In genomic region chr11:94493443-94494199, GRCh38 we compare ENCODE assay signal across 1 cellular context.
TF ChIP-seq lines count a peak whose summit lies in the region.

Gene ANKRD49, plus strand, starts transcription at chr11:94493984. Its CDS starts 2,710 bp downstream, at chr11:94496694.
Gene MRE11, minus strand, starts transcription at chr11:94493844. Its CDS starts 1,043 bp downstream, at chr11:94492801.

TF ChIP-seq in H1, 55 proteins besides CTCF, POLR2A, EP300 and RAD21:
- TF ChIP-seq CREB1 (IDR thresholded peaks at IDR 0.05) (0 out of 2 replicates have a peak, but pooled peaks have one; percentile 20), JUND (IDR thresholded peaks at IDR 0.05; ENCODE audit: low read length) (0 out of 2 replicates have a peak, but pooled peaks have one; percentile 17), SIX5 (IDR thresholded peaks at IDR 0.05; ENCODE audit: low read depth, low read length) (no peak), RNF2 (IDR thresholded peaks at IDR 0.05; ENCODE audit: borderline replicate concordance, low read depth, low read length, missing control alignments, poor library complexity, severe bottlenecking) (no peak), EGR1 (IDR thresholded peaks at IDR 0.05; ENCODE audit: borderline replicate concordance, low read depth, low read length) (peak; percentile 8; the same call in 1 of the 2 replicates), NRF1 (IDR thresholded peaks at IDR 0.05; ENCODE audit: low read depth, low read length) (no peak), CBX8 (IDR thresholded peaks at IDR 0.05; ENCODE audit: borderline replicate concordance, low read depth, low read length) (no peak), SP4 (IDR thresholded peaks at IDR 0.05; ENCODE audit: low read length) (no peak), CTBP2 (IDR thresholded peaks at IDR 0.05; ENCODE audit: borderline replicate concordance, insufficient read depth, insufficient read length, low read length) (no peak), USF2 (IDR thresholded peaks at IDR 0.05; ENCODE audit: low read length) (0 out of 2 replicates have a peak, but pooled peaks have one; percentile 4), CBX5 (IDR thresholded peaks at IDR 0.05; ENCODE audit: low read depth, low read length) (no peak), SP1 (IDR thresholded peaks at IDR 0.05; ENCODE audit: low read depth, low read length) (no peak; the same call in 1 of the 2 replicates), SAP30 (IDR thresholded peaks at IDR 0.05; ENCODE audit: insufficient read depth, insufficient replicate concordance, low read length) (peak; percentile 96), E2F6 (IDR thresholded peaks at IDR 0.05) (peak; percentile 86), HDAC6 (IDR thresholded peaks at IDR 0.05; ENCODE audit: low read depth, low read length) (no peak), RXRA (IDR thresholded peaks at IDR 0.05; ENCODE audit: insufficient read depth, low read depth, low read length) (no peak), GABPA (IDR thresholded peaks at IDR 0.05; ENCODE audit: borderline replicate concordance, insufficient read depth, low read length) (no peak), SIN3A (conservative IDR thresholded peaks at IDR 0.05 in 1 of 2, IDR thresholded peaks at IDR 0.05 in 1 of 2; ENCODE audit: low read depth in 1 of 2, low read length in 2 of 2) (peak; percentile 88 to 96), TAF1 (IDR thresholded peaks at IDR 0.05; ENCODE audit: low read depth, low read length) (peak; percentile 93), JUN (IDR thresholded peaks at IDR 0.05; ENCODE audit: low read depth, low read length) (no peak), SRF (IDR thresholded peaks at IDR 0.05; ENCODE audit: low read depth, low read length) (no peak), CHD1 (IDR thresholded peaks at IDR 0.05; ENCODE audit: low read depth, low read length) (no peak), KDM1A (IDR thresholded peaks at IDR 0.05; ENCODE audit: borderline replicate concordance, low read length) (no peak), HDAC2 (IDR thresholded peaks at IDR 0.05; ENCODE audit: borderline replicate concordance in 1 of 2, low read depth in 2 of 2, low read length in 2 of 2) (peak in 1 of 2 experiments; percentile 91; a peak in 2 of 4 replicates), MAX (IDR thresholded peaks at IDR 0.05) (peak; percentile 28; the same call in 1 of the 2 replicates), POLR2AphosphoS5 (IDR thresholded peaks at IDR 0.05; ENCODE audit: low read depth, low read length) (peak; percentile 51), TAF7 (optimal IDR thresholded peaks at IDR 0.05; ENCODE audit: borderline replicate concordance, low read depth, low read length) (peak; percentile 36), GTF2F1 (IDR thresholded peaks at IDR 0.05; ENCODE audit: borderline replicate concordance, low read depth, low read length) (no peak), YY1 (IDR thresholded peaks at IDR 0.05; ENCODE audit: low read depth, low read length) (peak; percentile 42; the same call in 1 of the 2 replicates), PHF8 (conservative IDR thresholded peaks at IDR 0.05; ENCODE audit: low read depth, low read length) (peak; percentile 84), POU5F1 (IDR thresholded peaks at IDR 0.05; ENCODE audit: low read depth, low read length) (no peak), CHD2 (IDR thresholded peaks at IDR 0.05; ENCODE audit: low read length) (peak; percentile 88), RFX5 (IDR thresholded peaks at IDR 0.05; ENCODE audit: borderline replicate concordance, low read depth, low read length) (no peak), SUZ12 (IDR thresholded peaks at IDR 0.05; ENCODE audit: low read length) (no peak), BACH1 (IDR thresholded peaks at IDR 0.05; ENCODE audit: low read length) (no peak), RBBP5 (IDR thresholded peaks at IDR 0.05; ENCODE audit: borderline replicate concordance, low read depth, low read length) (peak; percentile 99), CEBPB (IDR thresholded peaks at IDR 0.05; ENCODE audit: low read depth, low read length) (no peak), BRCA1 (IDR thresholded peaks at IDR 0.05; ENCODE audit: low read depth, low read length) (peak; percentile 71), KDM4A (IDR thresholded peaks at IDR 0.05; ENCODE audit: low read depth, low read length, severe bottlenecking) (peak; percentile 84), KDM5A (IDR thresholded peaks at IDR 0.05; ENCODE audit: low read length) (0 out of 2 replicates have a peak, but pooled peaks have one; percentile 22), TEAD4 (IDR thresholded peaks at IDR 0.05; ENCODE audit: low read depth, low read length) (peak; percentile 86), ASH2L (IDR thresholded peaks at IDR 0.05; ENCODE audit: low read length) (peak; percentile 99), ZNF274 (IDR thresholded peaks at IDR 0.05; ENCODE audit: borderline replicate concordance, extremely low read depth, low read length) (no peak), ATF3 (IDR thresholded peaks at IDR 0.05; ENCODE audit: insufficient read depth, low read depth, low read length) (no peak), NANOG (IDR thresholded peaks at IDR 0.05; ENCODE audit: insufficient read depth, low read depth, low read length, poor library complexity, severe bottlenecking) (peak; percentile 3), CHD7 (IDR thresholded peaks at IDR 0.05; ENCODE audit: insufficient replicate concordance, low read length) (no peak), TCF12 (IDR thresholded peaks at IDR 0.05; ENCODE audit: low read depth, low read length) (peak; percentile 77; the same call in 1 of the 2 replicates), FOSL1 (IDR thresholded peaks at IDR 0.05; ENCODE audit: insufficient read depth, low read depth, low read length) (no peak), BCL11A (IDR thresholded peaks at IDR 0.05; ENCODE audit: low read depth in 2 of 2, low read length in 2 of 2) (no peak), SIRT6 (IDR thresholded peaks at IDR 0.05; ENCODE audit: low read length) (no peak), MAFK (IDR thresholded peaks at IDR 0.05; ENCODE audit: low read depth, low read length) (no peak), SP2 (IDR thresholded peaks at IDR 0.05; ENCODE audit: low read length) (no peak), TBP (IDR thresholded peaks at IDR 0.05; ENCODE audit: low read depth, low read length) (0 out of 2 replicates have a peak, but pooled peaks have one; percentile 47), ATF2 (IDR thresholded peaks at IDR 0.05; ENCODE audit: low read length) (peak; percentile 64; the same call in 1 of the 2 replicates), EZH2 (IDR thresholded peaks at IDR 0.05; ENCODE audit: low read depth, low read length, severe bottlenecking) (no peak)
